Comparison of ENCODE assay signal across 23 cellular contexts in genomic region chr4:78213218-78213617, GRCh38.
DNase-seq lines count a peak whose midpoint lies in the region; ATAC-seq and TF ChIP-seq lines count a peak whose summit lies in the region.
"Had no signal": no experiment of that assay in that cellular context is flagged by ENCODE, and none has a peak within 500 bp of the region (broad histone marks: within the 10 kb centered on the region; RNA-seq: fewer than 3 reads in every experiment).

No MANE protein-coding gene starts in this region.

- H4K20me1 ChIP-seq in mammary epithelial cell (ENCODE audit: insufficient read depth, low read length): no peaks in the 10 kb centered on the region

- no peaks in the 10 kb centered on the region for H3K9me3 ChIP-seq in mammary epithelial cell (replicated peaks; ENCODE audit: insufficient read depth, low read length)
- H3K9me3 ChIP-seq in testis: no peaks in the 10 kb centered on the region
- H3K9me3 ChIP-seq: adrenal gland, pancreas, Peyer's patch, suprapubic skin had no signal

- TF ChIP-seq POLR2A in testis (IDR thresholded peaks at IDR 0.05): no peak

- no peak overlapping the region for H2AFZ ChIP-seq in mammary epithelial cell (ENCODE audit: low read depth, low read length)

- H3K4me1 Mint-ChIP-seq in MCF 10A (ENCODE audit: insufficient read depth, unreplicated experiment): no peaks in the 10 kb centered on the region
- H3K4me1 Mint-ChIP-seq in activated CD8-positive, alpha-beta T cell treated with anti-CD3 and anti-CD28 coated beads for 36 hours (ENCODE audit: low read depth): no peaks in the 10 kb centered on the region

- no peak overlapping the region for H3K27ac Mint-ChIP-seq in MCF 10A (ENCODE audit: low read depth, unreplicated experiment)
- H3K27ac Mint-ChIP-seq in activated CD8-positive, alpha-beta T cell treated with anti-CD3 and anti-CD28 coated beads for 36 hours: no peak overlapping the region
- H3K27ac Mint-ChIP-seq: natural killer cell treated with Interleukin-12 subunit alpha and Interleukin-12 subunit beta and Interleukin-15 and Interleukin-18, amount 100 ng/mL, for 72 hours had no signal

- H3K79me2 ChIP-seq in mammary epithelial cell (ENCODE audit: insufficient read depth, low read length): no peaks in the 10 kb centered on the region

- intact Hi-C loops in MCF 10A (cut with micrococcal nuclease) (no loop called here), mammary epithelial cell (cut with micrococcal nuclease) (no loop called here), testis (cut with DNase I; ENCODE audit: low total_unique reads) (no loop called here)
- intact Hi-C loops in activated CD8-positive, alpha-beta T cell treated with anti-CD3 and anti-CD28 coated beads for 36 hours (cut with micrococcal nuclease): no loop called here

- TF ChIP-seq CTCF in MCF 10A (IDR thresholded peaks at IDR 0.05; ENCODE audit: unreplicated experiment) (no peak), mammary epithelial cell (conservative IDR thresholded peaks at IDR 0.05 in 1 of 2, IDR thresholded peaks at IDR 0.05 in 1 of 2; ENCODE audit: extremely low read depth in 1 of 2, insufficient read depth in 1 of 2, low read depth in 1 of 2, low read length in 2 of 2) (no peak), testis (IDR thresholded peaks at IDR 0.05) (no peak)
- TF ChIP-seq CTCF in activated CD8-positive, alpha-beta T cell treated with anti-CD3 and anti-CD28 coated beads for 36 hours (IDR thresholded peaks at IDR 0.05): no peak

- no peak overlapping the region for H3K4me2 ChIP-seq in mammary epithelial cell (ENCODE audit: insufficient read depth, low read depth, low read length)

- in situ Hi-C loops in mammary epithelial cell (cut with MboI; ENCODE audit: low sequenced_read_pairs in 2 of 2): no loop called here

- WGBS in mammary epithelial cell (ENCODE audit: low coverage, missing lambda C conversion rate): 61% methylated on average over 3 of the region's 3 CpGs
- 74 to 78% methylated on average over 3 of the region's 3 CpGs for WGBS in testis, 2 donors

- no peak overlapping the region for H3K9ac ChIP-seq in mammary epithelial cell (ENCODE audit: insufficient read depth, low read length)

- no peaks in the 10 kb centered on the region for H3K27me3 Mint-ChIP-seq in MCF 10A (ENCODE audit: insufficient read depth, unreplicated experiment)
- no peaks in the 10 kb centered on the region for H3K27me3 Mint-ChIP-seq in activated CD8-positive, alpha-beta T cell treated with anti-CD3 and anti-CD28 coated beads for 36 hours

- DNase-seq in MCF 10A (ENCODE audit: unreplicated experiment) (peak; percentile 26), mammary epithelial cell (no peak), NCI-H1436 treated with DMSO at 0.1 percent for 48 hours (lab: John Stamatoyannopoulos, UW) (peak; percentile 7), NCI-H510A (lab: John Stamatoyannopoulos, UW) (peak; percentile 65), testis (no peak)
- DNase-seq in activated CD8-positive, alpha-beta T cell treated with anti-CD3 and anti-CD28 coated beads for 36 hours: no peak
- no peak for DNase-seq in activated CD4-positive, alpha-beta T cell treated with anti-CD3 and anti-CD28 coated beads, Interleukin-2, amount 50 U/mL, for 1 hour
- DNase-seq: activated CD4-positive, alpha-beta T cell treated with anti-CD3 and anti-CD28 coated beads, Interleukin-2, amount 50 U/mL, for 4 hours; activated effector memory CD4-positive, alpha-beta T cell treated with anti-CD3 and anti-CD28 coated beads, Interleukin-2, amount 50 U/mL, for 16 hours; adrenal gland; DND-41; head of caudate nucleus; NCI-H1694; NK-92 treated with Interleukin-12 subunit alpha and Interleukin-12 subunit beta, amount 100 ng/mL, for 24 hours; Peyer's patch; T-helper 2 cell had no signal

- no peaks in the 10 kb centered on the region for H3K9me3 Mint-ChIP-seq in MCF 10A (ENCODE audit: unreplicated experiment)
- H3K9me3 Mint-ChIP-seq in activated CD8-positive, alpha-beta T cell treated with anti-CD3 and anti-CD28 coated beads for 36 hours: no peaks in the 10 kb centered on the region
- H3K9me3 Mint-ChIP-seq: natural killer cell treated with Interleukin-12 subunit alpha and Interleukin-12 subunit beta and Interleukin-15 and Interleukin-18, amount 100 ng/mL, for 72 hours had no signal

- dilution Hi-C loops in mammary epithelial cell (cut with HindIII; ENCODE audit: low sequenced_read_pairs): no loop called here

- H3K4me3 ChIP-seq in mammary epithelial cell (replicated peaks in 1 of 3; ENCODE audit: insufficient read depth in 1 of 3, low read depth in 2 of 3, low read length in 3 of 3): no peak overlapping the region
- no peak overlapping the region for H3K4me3 ChIP-seq in testis
- H3K4me3 ChIP-seq: adrenal gland, pancreas, Peyer's patch, suprapubic skin had no signal

- no TSS peak for BruUV-seq in MCF 10A (replicated peaks; lab: Mats Ljungman, UMichigan)
- BruUV-seq in mammary epithelial cell (replicated peaks; lab: Mats Ljungman, UMichigan): no TSS peak

- H3K27me3 ChIP-seq in mammary epithelial cell (ENCODE audit: insufficient read depth, low read length): no peaks in the 10 kb centered on the region
- H3K27me3 ChIP-seq in testis: no peaks in the 10 kb centered on the region
- H3K27me3 ChIP-seq: adrenal gland, pancreas, Peyer's patch, suprapubic skin had no signal

- H3K36me3 Mint-ChIP-seq in MCF 10A (ENCODE audit: insufficient read depth, unreplicated experiment): no peaks in the 10 kb centered on the region
- H3K36me3 Mint-ChIP-seq in activated CD8-positive, alpha-beta T cell treated with anti-CD3 and anti-CD28 coated beads for 36 hours (ENCODE audit: low read depth): no peaks in the 10 kb centered on the region
- H3K36me3 Mint-ChIP-seq: natural killer cell treated with Interleukin-12 subunit alpha and Interleukin-12 subunit beta and Interleukin-15 and Interleukin-18, amount 100 ng/mL, for 72 hours had no signal

- no peak overlapping the region for H3K27ac ChIP-seq in mammary epithelial cell (ENCODE audit: insufficient read depth, low read depth, low read length)
- H3K27ac ChIP-seq in testis: no peak overlapping the region
- H3K27ac ChIP-seq: adrenal gland, pancreas, Peyer's patch, suprapubic skin, VCaP had no signal

- CTCF ChIA-PET in MCF 10A (lab: Yijun Ruan, JAX) (no interaction called here), mammary epithelial cell (lab: Charles Lee; ENCODE audit: low non-redundant PET) (no interaction called here)
- CTCF ChIA-PET in activated CD8-positive, alpha-beta T cell treated with anti-CD3 and anti-CD28 coated beads for 36 hours (lab: Charles Lee): no interaction called here

- H3K4me3 Mint-ChIP-seq in MCF 10A (ENCODE audit: unreplicated experiment): no peak overlapping the region
- H3K4me3 Mint-ChIP-seq in activated CD8-positive, alpha-beta T cell treated with anti-CD3 and anti-CD28 coated beads for 36 hours: no peak overlapping the region
- H3K4me3 Mint-ChIP-seq: natural killer cell treated with Interleukin-12 subunit alpha and Interleukin-12 subunit beta and Interleukin-15 and Interleukin-18, amount 100 ng/mL, for 72 hours had no signal

- POLR2A ChIA-PET in MCF 10A (lab: Yijun Ruan, JAX): no interaction called here
- POLR2A ChIA-PET in activated CD8-positive, alpha-beta T cell treated with anti-CD3 and anti-CD28 coated beads for 36 hours (lab: Charles Lee): no interaction called here

- H3K4me1 ChIP-seq in mammary epithelial cell (ENCODE audit: insufficient read depth, low read length) (no peaks in the 10 kb centered on the region), testis (no peaks in the 10 kb centered on the region)
- H3K4me1 ChIP-seq: adrenal gland, pancreas, Peyer's patch had no signal

- no peaks in the 10 kb centered on the region for H3K36me3 ChIP-seq in mammary epithelial cell (ENCODE audit: insufficient read depth, low read length)
- no peaks in the 10 kb centered on the region for H3K36me3 ChIP-seq in testis (ENCODE audit: low read depth, missing control alignments)
- H3K36me3 ChIP-seq: adrenal gland, pancreas, Peyer's patch, suprapubic skin had no signal

- ATAC-seq in activated CD8-positive, alpha-beta T cell treated with anti-CD3 and anti-CD28 coated beads for 36 hours: no peak
- no peak for ATAC-seq in HG03045 (IDR thresholded peaks at IDR 0.05; ENCODE audit: unreplicated experiment)
- ATAC-seq: left colon; natural killer cell treated with Interleukin-12 subunit alpha and Interleukin-12 subunit beta and Interleukin-15 and Interleukin-18, amount 100 ng/mL, for 72 hours; pancreas; sciatic nerve had no signal

Comparison
In these comparisons a context has a peak if more than half of its experiments do, and no peak if none do; other contexts are left out.
1. DNase-seq: peak in MCF 10A (single experiment), NCI-H1436 treated with DMSO at 0.1 percent for 48 hours (single experiment) and NCI-H510A (single experiment); none in mammary epithelial cell (single experiment), activated CD8-positive, alpha-beta T cell treated with anti-CD3 and anti-CD28 coated beads for 36 hours (single experiment), activated CD4-positive, alpha-beta T cell treated with anti-CD3 and anti-CD28 coated beads, Interleukin-2, amount 50 U/mL, for 1 hour (single experiment) and testis (single experiment).